Comparison of ENCODE assay signal across 1 cellular context in the genomic region with DNA sequence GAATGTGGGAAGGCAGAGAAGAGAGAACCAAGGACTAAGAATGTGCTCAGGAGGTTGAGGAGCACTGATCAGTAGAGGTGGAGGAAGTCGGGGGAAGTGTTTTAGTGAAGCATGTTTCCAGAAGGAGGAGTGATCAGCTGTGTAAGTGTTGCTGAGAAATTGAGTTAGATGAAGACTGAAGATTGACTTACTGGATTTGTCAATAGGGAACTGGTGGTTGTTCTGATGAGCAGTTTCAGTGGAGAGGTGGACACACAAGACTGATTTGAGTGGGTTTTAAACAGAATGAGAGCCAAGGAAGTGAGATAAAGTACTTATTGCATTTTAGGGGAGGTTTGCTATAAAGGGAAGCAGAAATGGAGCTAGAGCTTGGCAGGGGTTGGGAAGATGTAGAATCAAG.
A peak's percentile ranks its signal among the peaks of the same experiment; 100 is the strongest.
TF ChIP-seq lines count a peak whose summit lies in the region.

No MANE protein-coding gene starts in this region.

TF ChIP-seq in GM12878, 131 proteins besides CTCF, POLR2A, EP300 and RAD21 (continued from another document and continues in another):
- TF ChIP-seq CHD2 (IDR thresholded peaks at IDR 0.05; ENCODE audit: borderline replicate concordance, low read depth, low read length) (no peak), JUND (IDR thresholded peaks at IDR 0.05; ENCODE audit: low read depth, low read length) (no peak), PAX8 (IDR thresholded peaks at IDR 0.05) (no peak), PML (IDR thresholded peaks at IDR 0.05; ENCODE audit: low read length) (no peak), TCF12 (IDR thresholded peaks at IDR 0.05; ENCODE audit: low read depth, low read length) (no peak), CREM (IDR thresholded peaks at IDR 0.05; ENCODE audit: low read depth) (peak; percentile 41; the same call in 1 of the 2 replicates), NR2C1 (IDR thresholded peaks at IDR 0.05) (no peak), POLR2AphosphoS2 (IDR thresholded peaks at IDR 0.05; ENCODE audit: low read depth, low read length) (no peak), STAT3 (IDR thresholded peaks at IDR 0.05; ENCODE audit: low read depth, low read length) (no peak), CHD4 (IDR thresholded peaks at IDR 0.05) (no peak), TCF3 (IDR thresholded peaks at IDR 0.05; ENCODE audit: borderline replicate concordance, insufficient read depth, low read depth, low read length) (no peak), SMC3 (IDR thresholded peaks at IDR 0.05; ENCODE audit: borderline replicate concordance, low read length) (no peak; the same call in 1 of the 2 replicates), MYB (IDR thresholded peaks at IDR 0.05; ENCODE audit: borderline replicate concordance, low read depth, low read length) (no peak), BRCA1 (IDR thresholded peaks at IDR 0.05; ENCODE audit: low read depth, low read length) (no peak), CBX5 (IDR thresholded peaks at IDR 0.05; ENCODE audit: low read depth) (no peak), TAF1 (IDR thresholded peaks at IDR 0.05; ENCODE audit: borderline replicate concordance, low read depth, low read length) (no peak), FOXM1 (IDR thresholded peaks at IDR 0.05; ENCODE audit: low read depth, low read length) (peak; percentile 59; the same call in 1 of the 2 replicates), CBX3 (IDR thresholded peaks at IDR 0.05; ENCODE audit: borderline replicate concordance, low read depth) (no peak), SRF (IDR thresholded peaks at IDR 0.05; ENCODE audit: low read depth in 2 of 2, low read length in 2 of 2) (no peak), EGR1 (IDR thresholded peaks at IDR 0.05; ENCODE audit: borderline replicate concordance in 1 of 2, low read depth in 2 of 2, low read length in 2 of 2) (peak in 1 of 2 experiments; percentile 45; a peak in 1 of 3 replicates), SMAD1 (IDR thresholded peaks at IDR 0.05; ENCODE audit: low read depth, partially characterized antibody) (no peak), ZZZ3 (IDR thresholded peaks at IDR 0.05; ENCODE audit: control insufficient read depth, insufficient read length, low read depth) (no peak), IKZF2 (IDR thresholded peaks at IDR 0.05) (peak; percentile 83 to 84), EED (IDR thresholded peaks at IDR 0.05; ENCODE audit: low read depth) (peak; percentile 89), ZNF384 (IDR thresholded peaks at IDR 0.05; ENCODE audit: borderline replicate concordance, low read depth, low read length) (no peak), KDM1A (IDR thresholded peaks at IDR 0.05; ENCODE audit: borderline replicate concordance) (no peak), ZBED1 (IDR thresholded peaks at IDR 0.05; ENCODE audit: borderline replicate concordance) (peak; percentile 65; the same call in 1 of the 2 replicates), MEF2A (IDR thresholded peaks at IDR 0.05; ENCODE audit: insufficient read depth, low read depth, low read length) (peak; percentile 70; the same call in 1 of the 2 replicates), POU2F2 (IDR thresholded peaks at IDR 0.05; ENCODE audit: borderline replicate concordance, low read depth, low read length) (no peak), JUNB (IDR thresholded peaks at IDR 0.05) (peak; percentile 60; the same call in 1 of the 2 replicates), SUZ12 (IDR thresholded peaks at IDR 0.05; ENCODE audit: unreplicated experiment) (no peak), ZNF24 (IDR thresholded peaks at IDR 0.05) (no peak), YBX1 (IDR thresholded peaks at IDR 0.05) (no peak)
- TF ChIP-seq, protein P1, sequence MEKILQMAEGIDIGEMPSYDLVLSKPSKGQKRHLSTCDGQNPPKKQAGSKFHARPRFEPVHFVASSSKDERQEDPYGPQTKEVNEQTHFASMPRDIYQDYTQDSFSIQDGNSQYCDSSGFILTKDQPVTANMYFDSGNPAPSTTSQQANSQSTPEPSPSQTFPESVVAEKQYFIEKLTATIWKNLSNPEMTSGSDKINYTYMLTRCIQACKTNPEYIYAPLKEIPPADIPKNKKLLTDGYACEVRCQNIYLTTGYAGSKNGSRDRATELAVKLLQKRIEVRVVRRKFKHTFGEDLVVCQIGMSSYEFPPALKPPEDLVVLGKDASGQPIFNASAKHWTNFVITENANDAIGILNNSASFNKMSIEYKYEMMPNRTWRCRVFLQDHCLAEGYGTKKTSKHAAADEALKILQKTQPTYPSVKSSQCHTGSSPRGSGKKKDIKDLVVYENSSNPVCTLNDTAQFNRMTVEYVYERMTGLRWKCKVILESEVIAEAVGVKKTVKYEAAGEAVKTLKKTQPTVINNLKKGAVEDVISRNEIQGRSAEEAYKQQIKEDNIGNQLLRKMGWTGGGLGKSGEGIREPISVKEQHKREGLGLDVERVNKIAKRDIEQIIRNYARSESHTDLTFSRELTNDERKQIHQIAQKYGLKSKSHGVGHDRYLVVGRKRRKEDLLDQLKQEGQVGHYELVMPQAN (conservative IDR thresholded peaks at IDR 0.05) = no peak
- TF ChIP-seq, protein P2, sequence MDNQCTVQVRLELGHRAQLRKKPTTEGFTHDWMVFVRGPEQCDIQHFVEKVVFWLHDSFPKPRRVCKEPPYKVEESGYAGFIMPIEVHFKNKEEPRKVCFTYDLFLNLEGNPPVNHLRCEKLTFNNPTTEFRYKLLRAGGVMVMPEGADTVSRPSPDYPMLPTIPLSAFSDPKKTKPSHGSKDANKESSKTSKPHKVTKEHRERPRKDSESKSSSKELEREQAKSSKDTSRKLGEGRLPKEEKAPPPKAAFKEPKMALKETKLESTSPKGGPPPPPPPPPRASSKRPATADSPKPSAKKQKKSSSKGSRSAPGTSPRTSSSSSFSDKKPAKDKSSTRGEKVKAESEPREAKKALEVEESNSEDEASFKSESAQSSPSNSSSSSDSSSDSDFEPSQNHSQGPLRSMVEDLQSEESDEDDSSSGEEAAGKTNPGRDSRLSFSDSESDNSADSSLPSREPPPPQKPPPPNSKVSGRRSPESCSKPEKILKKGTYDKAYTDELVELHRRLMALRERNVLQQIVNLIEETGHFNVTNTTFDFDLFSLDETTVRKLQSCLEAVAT (IDR thresholded peaks at IDR 0.05) = no peak
- TF ChIP-seq, protein P3, sequence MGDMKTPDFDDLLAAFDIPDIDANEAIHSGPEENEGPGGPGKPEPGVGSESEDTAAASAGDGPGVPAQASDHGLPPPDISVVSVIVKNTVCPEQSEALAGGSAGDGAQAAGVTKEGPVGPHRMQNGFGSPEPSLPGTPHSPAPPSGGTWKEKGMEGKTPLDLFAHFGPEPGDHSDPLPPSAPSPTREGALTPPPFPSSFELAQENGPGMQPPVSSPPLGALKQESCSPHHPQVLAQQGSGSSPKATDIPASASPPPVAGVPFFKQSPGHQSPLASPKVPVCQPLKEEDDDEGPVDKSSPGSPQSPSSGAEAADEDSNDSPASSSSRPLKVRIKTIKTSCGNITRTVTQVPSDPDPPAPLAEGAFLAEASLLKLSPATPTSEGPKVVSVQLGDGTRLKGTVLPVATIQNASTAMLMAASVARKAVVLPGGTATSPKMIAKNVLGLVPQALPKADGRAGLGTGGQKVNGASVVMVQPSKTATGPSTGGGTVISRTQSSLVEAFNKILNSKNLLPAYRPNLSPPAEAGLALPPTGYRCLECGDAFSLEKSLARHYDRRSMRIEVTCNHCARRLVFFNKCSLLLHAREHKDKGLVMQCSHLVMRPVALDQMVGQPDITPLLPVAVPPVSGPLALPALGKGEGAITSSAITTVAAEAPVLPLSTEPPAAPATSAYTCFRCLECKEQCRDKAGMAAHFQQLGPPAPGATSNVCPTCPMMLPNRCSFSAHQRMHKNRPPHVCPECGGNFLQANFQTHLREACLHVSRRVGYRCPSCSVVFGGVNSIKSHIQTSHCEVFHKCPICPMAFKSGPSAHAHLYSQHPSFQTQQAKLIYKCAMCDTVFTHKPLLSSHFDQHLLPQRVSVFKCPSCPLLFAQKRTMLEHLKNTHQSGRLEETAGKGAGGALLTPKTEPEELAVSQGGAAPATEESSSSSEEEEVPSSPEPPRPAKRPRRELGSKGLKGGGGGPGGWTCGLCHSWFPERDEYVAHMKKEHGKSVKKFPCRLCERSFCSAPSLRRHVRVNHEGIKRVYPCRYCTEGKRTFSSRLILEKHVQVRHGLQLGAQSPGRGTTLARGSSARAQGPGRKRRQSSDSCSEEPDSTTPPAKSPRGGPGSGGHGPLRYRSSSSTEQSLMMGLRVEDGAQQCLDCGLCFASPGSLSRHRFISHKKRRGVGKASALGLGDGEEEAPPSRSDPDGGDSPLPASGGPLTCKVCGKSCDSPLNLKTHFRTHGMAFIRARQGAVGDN (IDR thresholded peaks at IDR 0.05) = no peak
- TF ChIP-seq, protein P4, sequence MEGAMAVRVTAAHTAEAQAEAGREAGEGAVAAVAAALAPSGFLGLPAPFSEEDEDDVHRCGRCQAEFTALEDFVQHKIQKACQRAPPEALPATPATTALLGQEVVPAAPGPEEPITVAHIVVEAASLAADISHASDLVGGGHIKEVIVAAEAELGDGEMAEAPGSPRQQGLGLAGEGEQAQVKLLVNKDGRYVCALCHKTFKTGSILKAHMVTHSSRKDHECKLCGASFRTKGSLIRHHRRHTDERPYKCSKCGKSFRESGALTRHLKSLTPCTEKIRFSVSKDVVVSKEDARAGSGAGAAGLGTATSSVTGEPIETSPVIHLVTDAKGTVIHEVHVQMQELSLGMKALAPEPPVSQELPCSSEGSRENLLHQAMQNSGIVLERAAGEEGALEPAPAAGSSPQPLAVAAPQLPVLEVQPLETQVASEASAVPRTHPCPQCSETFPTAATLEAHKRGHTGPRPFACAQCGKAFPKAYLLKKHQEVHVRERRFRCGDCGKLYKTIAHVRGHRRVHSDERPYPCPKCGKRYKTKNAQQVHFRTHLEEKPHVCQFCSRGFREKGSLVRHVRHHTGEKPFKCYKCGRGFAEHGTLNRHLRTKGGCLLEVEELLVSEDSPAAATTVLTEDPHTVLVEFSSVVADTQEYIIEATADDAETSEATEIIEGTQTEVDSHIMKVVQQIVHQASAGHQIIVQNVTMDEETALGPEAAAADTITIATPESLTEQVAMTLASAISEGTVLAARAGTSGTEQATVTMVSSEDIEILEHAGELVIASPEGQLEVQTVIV (IDR thresholded peaks at IDR 0.05; ENCODE audit: borderline replicate concordance, partially characterized antibody) = no peak
- TF ChIP-seq, protein P5, sequence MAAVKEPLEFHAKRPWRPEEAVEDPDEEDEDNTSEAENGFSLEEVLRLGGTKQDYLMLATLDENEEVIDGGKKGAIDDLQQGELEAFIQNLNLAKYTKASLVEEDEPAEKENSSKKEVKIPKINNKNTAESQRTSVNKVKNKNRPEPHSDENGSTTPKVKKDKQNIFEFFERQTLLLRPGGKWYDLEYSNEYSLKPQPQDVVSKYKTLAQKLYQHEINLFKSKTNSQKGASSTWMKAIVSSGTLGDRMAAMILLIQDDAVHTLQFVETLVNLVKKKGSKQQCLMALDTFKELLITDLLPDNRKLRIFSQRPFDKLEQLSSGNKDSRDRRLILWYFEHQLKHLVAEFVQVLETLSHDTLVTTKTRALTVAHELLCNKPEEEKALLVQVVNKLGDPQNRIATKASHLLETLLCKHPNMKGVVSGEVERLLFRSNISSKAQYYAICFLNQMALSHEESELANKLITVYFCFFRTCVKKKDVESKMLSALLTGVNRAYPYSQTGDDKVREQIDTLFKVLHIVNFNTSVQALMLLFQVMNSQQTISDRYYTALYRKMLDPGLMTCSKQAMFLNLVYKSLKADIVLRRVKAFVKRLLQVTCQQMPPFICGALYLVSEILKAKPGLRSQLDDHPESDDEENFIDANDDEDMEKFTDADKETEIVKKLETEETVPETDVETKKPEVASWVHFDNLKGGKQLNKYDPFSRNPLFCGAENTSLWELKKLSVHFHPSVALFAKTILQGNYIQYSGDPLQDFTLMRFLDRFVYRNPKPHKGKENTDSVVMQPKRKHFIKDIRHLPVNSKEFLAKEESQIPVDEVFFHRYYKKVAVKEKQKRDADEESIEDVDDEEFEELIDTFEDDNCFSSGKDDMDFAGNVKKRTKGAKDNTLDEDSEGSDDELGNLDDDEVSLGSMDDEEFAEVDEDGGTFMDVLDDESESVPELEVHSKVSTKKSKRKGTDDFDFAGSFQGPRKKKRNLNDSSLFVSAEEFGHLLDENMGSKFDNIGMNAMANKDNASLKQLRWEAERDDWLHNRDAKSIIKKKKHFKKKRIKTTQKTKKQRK (IDR thresholded peaks at IDR 0.05; ENCODE audit: low read depth, low read length) = no peak
- TF ChIP-seq, protein P6, sequence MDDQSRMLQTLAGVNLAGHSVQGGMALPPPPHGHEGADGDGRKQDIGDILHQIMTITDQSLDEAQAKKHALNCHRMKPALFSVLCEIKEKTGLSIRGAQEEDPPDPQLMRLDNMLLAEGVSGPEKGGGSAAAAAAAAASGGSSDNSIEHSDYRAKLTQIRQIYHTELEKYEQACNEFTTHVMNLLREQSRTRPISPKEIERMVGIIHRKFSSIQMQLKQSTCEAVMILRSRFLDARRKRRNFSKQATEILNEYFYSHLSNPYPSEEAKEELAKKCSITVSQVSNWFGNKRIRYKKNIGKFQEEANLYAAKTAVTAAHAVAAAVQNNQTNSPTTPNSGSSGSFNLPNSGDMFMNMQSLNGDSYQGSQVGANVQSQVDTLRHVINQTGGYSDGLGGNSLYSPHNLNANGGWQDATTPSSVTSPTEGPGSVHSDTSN (IDR thresholded peaks at IDR 0.05; ENCODE audit: insufficient replicate concordance, low read depth, low read length) = no peak
- TF ChIP-seq, protein P7, sequence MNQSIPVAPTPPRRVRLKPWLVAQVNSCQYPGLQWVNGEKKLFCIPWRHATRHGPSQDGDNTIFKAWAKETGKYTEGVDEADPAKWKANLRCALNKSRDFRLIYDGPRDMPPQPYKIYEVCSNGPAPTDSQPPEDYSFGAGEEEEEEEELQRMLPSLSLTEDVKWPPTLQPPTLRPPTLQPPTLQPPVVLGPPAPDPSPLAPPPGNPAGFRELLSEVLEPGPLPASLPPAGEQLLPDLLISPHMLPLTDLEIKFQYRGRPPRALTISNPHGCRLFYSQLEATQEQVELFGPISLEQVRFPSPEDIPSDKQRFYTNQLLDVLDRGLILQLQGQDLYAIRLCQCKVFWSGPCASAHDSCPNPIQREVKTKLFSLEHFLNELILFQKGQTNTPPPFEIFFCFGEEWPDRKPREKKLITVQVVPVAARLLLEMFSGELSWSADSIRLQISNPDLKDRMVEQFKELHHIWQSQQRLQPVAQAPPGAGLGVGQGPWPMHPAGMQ (IDR thresholded peaks at IDR 0.05; ENCODE audit: borderline replicate concordance) = no peak
